9 cellular contexts compared by ENCODE assay signal in the genomic region with DNA sequence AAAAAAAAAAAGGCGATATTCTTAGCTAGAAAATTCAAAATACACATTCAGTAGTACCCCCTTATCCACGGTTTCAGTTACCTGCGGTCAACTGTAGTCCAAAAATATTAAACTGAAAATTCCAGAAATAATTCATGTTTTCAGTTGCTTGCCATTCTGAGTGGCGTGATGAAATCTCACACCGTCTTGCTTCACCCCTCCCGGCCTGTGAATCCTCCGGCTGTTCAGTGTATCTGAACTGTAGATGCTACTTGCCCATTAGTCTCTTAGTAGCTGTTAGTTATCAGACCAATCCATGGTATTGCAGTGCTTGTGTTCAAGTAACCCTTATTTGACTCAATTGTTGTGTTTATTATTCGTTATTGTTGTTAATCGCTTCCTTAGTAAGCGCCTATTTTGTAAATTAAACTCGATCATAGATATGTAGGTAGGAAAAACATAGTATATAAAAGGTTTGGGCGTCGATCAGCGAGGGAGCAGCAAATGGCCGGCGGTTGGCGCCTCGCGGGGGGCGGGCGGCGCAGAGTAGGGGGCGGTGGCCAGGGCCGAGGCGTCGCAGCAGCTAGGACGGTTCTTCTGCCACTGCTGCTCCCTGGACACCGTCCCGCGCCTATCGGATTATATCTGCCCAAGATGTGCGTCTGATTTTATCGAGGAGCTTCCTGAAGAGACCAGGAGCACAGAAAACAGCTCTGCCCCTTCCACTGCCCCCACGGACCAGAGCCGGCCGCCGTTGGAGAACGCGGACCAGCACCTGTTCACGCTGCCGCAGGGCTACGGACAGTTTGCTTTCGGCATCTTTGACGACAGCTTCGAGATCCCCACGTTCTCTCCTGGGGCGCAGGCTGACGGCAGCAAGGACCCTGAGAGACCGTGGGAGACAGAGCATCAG. TPM values are rescaled to one million over a fixed set of nuclear protein-coding genes. Genes with fewer than 3 reads are reported as not detected.
A peak's percentile ranks its signal among the peaks of the same experiment; 100 is the strongest.
DNase-seq lines count a peak whose midpoint lies in the region; ATAC-seq and TF ChIP-seq lines count a peak whose summit lies in the region.
"Had no signal": no experiment of that assay in that cellular context is flagged by ENCODE, and none has a peak within 500 bp of the region (broad histone marks: within the 10 kb centered on the region; RNA-seq: fewer than 3 reads in every experiment).

No MANE protein-coding gene starts in this region.

- H3K4me2 ChIP-seq in BLaER1, result peak overlapping the region; percentile 84
- H3K4me2 ChIP-seq in osteoblast (ENCODE audit: insufficient read depth, low read length), result peak overlapping the region; percentile 45
- no peak overlapping the region for H3K4me2 ChIP-seq in mesenchymal stem cell (ENCODE audit: low read length, poor library complexity, severe bottlenecking)

- H3K4me1 ChIP-seq in BLaER1 (peaks cover 16% of the 10 kb centered on the region), osteoblast (ENCODE audit: insufficient read depth, low read length) (no peaks in the 10 kb centered on the region), mesenchymal stem cell (ENCODE audit: control insufficient read depth, insufficient read depth, low read depth, low read length) (peaks cover under 1% of the 10 kb centered on the region)
- H3K4me1 ChIP-seq: foreskin keratinocyte had no signal

- no peak overlapping the region for H4K91ac ChIP-seq in mesenchymal stem cell (ENCODE audit: low read length)

- no peak overlapping the region for H2AK5ac ChIP-seq in mesenchymal stem cell (ENCODE audit: low read length, severe bottlenecking)

- no peaks in the 10 kb centered on the region for H3K79me2 ChIP-seq in osteoblast (ENCODE audit: insufficient read depth, low read length)

- H3K23ac ChIP-seq in mesenchymal stem cell (ENCODE audit: low read length in 2 of 2), result no peak overlapping the region

- H2BK5ac ChIP-seq in mesenchymal stem cell (ENCODE audit: low read depth, low read length, poor library complexity, severe bottlenecking), result no peak overlapping the region

- H3K9me3 Mint-ChIP-seq in effector memory CD8-positive, alpha-beta T cell, result no peaks in the 10 kb centered on the region

- H3K36me3 ChIP-seq in BLaER1 (no peaks in the 10 kb centered on the region), osteoblast (ENCODE audit: insufficient read depth, low read length) (no peaks in the 10 kb centered on the region), mesenchymal stem cell (ENCODE audit: control insufficient read depth in 1 of 2, insufficient read depth in 2 of 2, low read depth in 1 of 2, low read length in 2 of 2) (no peaks in the 10 kb centered on the region)

- TF ChIP-seq CTCF in osteoblast (IDR thresholded peaks at IDR 0.05; ENCODE audit: extremely low read depth, low read depth, low read length), result no peak

- DNase-seq in effector memory CD8-positive, alpha-beta T cell, result no peak
- DNase-seq in osteoblast (ENCODE audit: insufficient read length, low spot score, missing footprints), result no peak
- no peak for DNase-seq in mesenchymal stem cell
- DNase-seq: foreskin keratinocyte had no signal

- WGBS in mesenchymal stem cell, result 95% methylated on average over 46 of the region's 49 CpGs

- H2BK120ac ChIP-seq in mesenchymal stem cell (ENCODE audit: low read depth, low read length), result no peak overlapping the region

- peaks cover 13 to 20% of the 10 kb centered on the region in 2 donors for H3K4me1 Mint-ChIP-seq in effector memory CD8-positive, alpha-beta T cell (ENCODE audit: low read depth in 2 of 2)

- H2BK12ac ChIP-seq in mesenchymal stem cell (ENCODE audit: low read length in 2 of 2), result no peak overlapping the region

- no peaks in the 10 kb centered on the region for H3K79me1 ChIP-seq in mesenchymal stem cell (replicated peaks; ENCODE audit: low read length, poor library complexity, severe bottlenecking)

- peaks cover 2% of the 10 kb centered on the region for H3K36me3 Mint-ChIP-seq in effector memory CD8-positive, alpha-beta T cell (ENCODE audit: insufficient read depth)

- H4K20me1 ChIP-seq in BLaER1 (no peaks in the 10 kb centered on the region), osteoblast (ENCODE audit: insufficient read depth, low read length) (no peaks in the 10 kb centered on the region)

- no peak overlapping the region for H3K27ac Mint-ChIP-seq in effector memory CD8-positive, alpha-beta T cell

- H3K4me3 ChIP-seq in BLaER1 (peak overlapping the region; percentile 60), osteoblast (ENCODE audit: insufficient read depth, low read length) (no peak overlapping the region), mesenchymal stem cell (ENCODE audit: insufficient read depth in 1 of 2, low read depth in 1 of 2, low read length in 2 of 2) (peak overlapping the region in 1 of 2 experiments; percentile 51)

- H3K9ac ChIP-seq in BLaER1 (no peak overlapping the region), mesenchymal stem cell (ENCODE audit: low read length) (no peak overlapping the region)

- peak overlapping the region; percentile 77 to 79 for H3K4me3 Mint-ChIP-seq in effector memory CD8-positive, alpha-beta T cell

- no peak overlapping the region for H3K4ac ChIP-seq in mesenchymal stem cell (ENCODE audit: low read depth in 1 of 2, low read length in 2 of 2)

- no peak overlapping the region for H3K14ac ChIP-seq in mesenchymal stem cell (ENCODE audit: low read length in 2 of 2)

- peaks cover 55% of the 10 kb centered on the region for H3K27me3 ChIP-seq in BLaER1
- peaks cover 26% of the 10 kb centered on the region for H3K27me3 ChIP-seq in osteoblast (ENCODE audit: insufficient read depth, low read length)
- peaks cover 16 to 69% of the 10 kb centered on the region in 2 experiments for H3K27me3 ChIP-seq in mesenchymal stem cell (ENCODE audit: control insufficient read depth in 1 of 2, insufficient read depth in 1 of 2, low read length in 2 of 2)

- no peak overlapping the region for H4K8ac ChIP-seq in mesenchymal stem cell (ENCODE audit: low read length)

- 0 out of 2 replicates have a peak, but pooled peaks cover 5% of the 10 kb centered on the region for H3K9me3 ChIP-seq in BLaER1
- H3K9me3 ChIP-seq in osteoblast (ENCODE audit: low read depth, low read length), result no peaks in the 10 kb centered on the region
- no peaks in the 10 kb centered on the region for H3K9me3 ChIP-seq in mesenchymal stem cell (ENCODE audit: control insufficient read depth, low read length)

- H3K18ac ChIP-seq in mesenchymal stem cell (ENCODE audit: low read depth in 1 of 2, low read length in 2 of 2), result no peak overlapping the region

- ATAC-seq in HG02759 (IDR thresholded peaks at IDR 0.05; ENCODE audit: unreplicated experiment) (peak; percentile 14), HG03354 (IDR thresholded peaks at IDR 0.05; ENCODE audit: poor library complexity, severe bottlenecking, unreplicated experiment) (no peak), HG03571 (IDR thresholded peaks at IDR 0.05; ENCODE audit: unreplicated experiment) (no peak), HG03196 (IDR thresholded peaks at IDR 0.05; ENCODE audit: unreplicated experiment) (no peak)
- no peak for ATAC-seq in effector memory CD8-positive, alpha-beta T cell (replicated peaks)

- H2AFZ ChIP-seq in osteoblast (ENCODE audit: low read length), result peak overlapping the region; percentile 47
- no peak overlapping the region for H2AFZ ChIP-seq in mesenchymal stem cell (ENCODE audit: low read depth, low read length)

- peaks cover 55 to 63% of the 10 kb centered on the region in 2 donors for H3K27me3 Mint-ChIP-seq in effector memory CD8-positive, alpha-beta T cell

- no peak overlapping the region for H2BK15ac ChIP-seq in mesenchymal stem cell (ENCODE audit: low read depth, poor library complexity, severe bottlenecking)

- H3K27ac ChIP-seq in BLaER1, result no peak overlapping the region
- H3K27ac ChIP-seq in osteoblast (ENCODE audit: low read depth, low read length), result no peak overlapping the region
- no peak overlapping the region for H3K27ac ChIP-seq in mesenchymal stem cell (ENCODE audit: low read length, poor library complexity, severe bottlenecking)
- H3K27ac ChIP-seq: foreskin keratinocyte had no signal

RNA-seq across cellular contexts. Expression of a gene that starts 39.8 kb away (rescaled TPM):
- 14.5 and 19.7 TPM in 2 replicates for total RNA-seq in osteoblast
- polyA plus RNA-seq in mesenchymal stem cell (2013, experiment 1 of 2), result 8.5 TPM
- polyA plus RNA-seq in mesenchymal stem cell (2013, experiment 2 of 2), result 8.3 TPM
